Comparison of ENCODE assay signal across 17 cellular contexts in the genomic region with DNA sequence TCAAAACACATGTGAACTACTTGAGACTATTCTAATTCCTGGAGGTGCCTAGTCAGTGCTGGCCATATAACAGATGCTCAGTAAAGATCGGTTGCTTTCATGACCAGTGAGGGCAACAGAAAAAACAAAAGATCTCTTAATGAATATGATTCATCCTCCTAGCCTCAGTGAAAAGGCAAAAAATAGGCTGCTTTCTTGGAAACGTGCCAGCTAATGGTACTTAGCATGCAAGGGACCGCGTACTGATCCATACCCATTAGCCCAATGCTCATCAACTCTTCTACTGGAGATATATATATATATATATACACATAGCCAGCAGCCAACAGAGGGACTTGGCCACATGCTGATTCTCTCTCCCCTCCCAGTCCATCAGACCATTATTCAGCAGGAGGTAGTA.
"Had no signal": no experiment of that assay in that cellular context is flagged by ENCODE, and none has a peak within 500 bp of the region (broad histone marks: within the 10 kb centered on the region; RNA-seq: fewer than 3 reads in every experiment).

No MANE protein-coding gene starts in this region.

- H3K36me3 ChIP-seq: adrenal gland, gastroesophageal sphincter, left ventricle myocardium inferior, thyroid gland, uterus had no signal

- H3K27ac ChIP-seq: adrenal gland, body of pancreas, coronary artery, gastroesophageal sphincter, hepatocyte, left ventricle myocardium inferior, thyroid gland, uterus had no signal

- ATAC-seq: body of pancreas; gastroesophageal sphincter; stimulated activated naive CD8-positive, alpha-beta T cell treated with anti-CD3 and anti-CD28 coated beads, Interleukin-15, amount 100 ng/mL, for 72 hours had no signal

- H3K4me3 ChIP-seq: adrenal gland, body of pancreas, coronary artery, gastroesophageal sphincter, hepatocyte, left ventricle myocardium inferior, thyroid gland, uterus had no signal

- H3K9me3 ChIP-seq: adrenal gland, body of pancreas, gastroesophageal sphincter, left ventricle myocardium inferior, thyroid gland, uterus had no signal

- DNase-seq: activated CD4-positive, alpha-beta T cell treated with anti-CD3 and anti-CD28 coated beads, Interleukin-2, amount 10 ng/mL, durations not matched to agents 7 days and 5 days; activated CD4-positive, CD25-positive, alpha-beta regulatory T cell; activated naive CD4-positive, alpha-beta T cell treated with anti-CD3 and anti-CD28 coated beads, Interleukin-2, amount 50 U/mL, for 16 hours; activated T-cell treated with anti-CD3 and anti-CD28 coated beads for 4 hours; adrenal gland; body of pancreas; central memory CD4-positive, alpha-beta T cell; effector CD8-positive, alpha-beta T cell; kidney; left ventricle myocardium inferior; stimulated activated CD4-positive, alpha-beta T cell treated with anti-CD3 and anti-CD28 coated beads, Interleukin-4, amount 100 ng/mL, for 4 hours; stimulated activated naive CD8-positive, alpha-beta T cell treated with anti-CD3 and anti-CD28 coated beads, Interleukin-15, amount 100 ng/mL, for 72 hours; thyroid gland; uterus had no signal

- H3K27me3 ChIP-seq: adrenal gland, body of pancreas, thyroid gland, uterus had no signal

- H3K4me1 ChIP-seq: adrenal gland, body of pancreas, gastroesophageal sphincter, left ventricle myocardium inferior, thyroid gland, uterus had no signal
